Comparison of ENCODE assay signal across 16 cellular contexts in the genomic region with DNA sequence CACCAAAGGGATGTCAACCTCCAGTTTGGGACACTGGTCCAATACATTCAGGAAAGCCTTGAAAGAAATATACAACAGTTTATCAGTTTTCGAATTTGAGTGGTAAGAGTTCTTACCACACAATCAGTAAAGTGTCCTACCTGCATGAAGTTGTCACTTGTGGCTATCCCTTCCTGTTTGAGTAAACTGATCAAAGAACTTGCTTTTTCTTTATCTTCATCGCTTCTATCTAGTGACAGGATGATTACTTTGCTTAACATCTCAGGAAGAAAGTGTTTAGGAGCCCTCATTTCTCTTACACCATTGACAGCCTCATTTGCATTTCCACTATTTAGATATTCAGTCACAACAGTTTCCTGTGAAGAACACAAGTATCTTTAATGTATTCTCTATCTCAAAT. TPM values are rescaled to one million over a fixed set of nuclear protein-coding genes. Genes with fewer than 3 reads are reported as not detected.
A peak's percentile ranks its signal among the peaks of the same experiment; 100 is the strongest.
DNase-seq lines count a peak whose midpoint lies in the region; ATAC-seq, FAIRE-seq and TF ChIP-seq lines count a peak whose summit lies in the region.
"Had no signal": no experiment of that assay in that cellular context is flagged by ENCODE, and none has a peak within 500 bp of the region (broad histone marks: within the 10 kb centered on the region; RNA-seq: fewer than 3 reads in every experiment).

No MANE protein-coding gene starts in this region.

- DNase-seq in activated naive CD4-positive, alpha-beta T cell treated with anti-CD3 and anti-CD28 coated beads for 36 hours = no peak
- DNase-seq in activated naive CD4-positive, alpha-beta T cell treated with anti-CD3 and anti-CD28 coated beads, Interleukin-2, amount 50 U/mL, for 16 hours = no peak
- peak; percentile 16 for DNase-seq in NAMALWA (ENCODE audit: low spot score)
- no peak for DNase-seq in GM12878 (ENCODE audit: low read depth, low spot score)
- DNase-seq in smooth muscle cell (lab: John Stamatoyannopoulos, UW; ENCODE audit: unreplicated experiment) = no peak
- DNase-seq in left lung = no peak
- no peak for DNase-seq in HuH-7.5 (ENCODE audit: low spot score)
- DNase-seq: activated T-cell treated with anti-CD3 and anti-CD28 coated beads, Interleukin-2, amount 50 U/mL, for 1 hour; foreskin melanocyte; NCI-H345; SHP77 had no signal

- no peak overlapping the region for H3K4me3 Mint-ChIP-seq in activated naive CD4-positive, alpha-beta T cell treated with anti-CD3 and anti-CD28 coated beads for 36 hours
- H3K4me3 Mint-ChIP-seq: stimulated activated memory B cell treated with anti-CD40 and anti-IgM and Interleukin-4, amounts not matched to agents 10 μg/mL and 1 μg/mL and 100 μg/mL, for 72 hours had no signal

- H3K36me3 ChIP-seq in GM12878 (ENCODE audit: control insufficient read depth in 2 of 2, insufficient read depth in 2 of 2, low read length in 1 of 2) (peaks cover 25 to 67% of the 10 kb centered on the region in 2 experiments), smooth muscle cell (ENCODE audit: low read depth) (peaks cover 77% of the 10 kb centered on the region), left lung (peaks cover 36 to 100% of the 10 kb centered on the region in 2 donors)

- TF ChIP-seq EP300 in GM12878 (IDR thresholded peaks at IDR 0.05; ENCODE audit: borderline replicate concordance in 1 of 2, control insufficient read depth in 1 of 2, low read depth in 2 of 2, low read length in 2 of 2) = no peak

- H3K4me2 ChIP-seq in GM12878 (ENCODE audit: control insufficient read depth, insufficient read depth) = no peak overlapping the region
- H3K4me2 ChIP-seq in smooth muscle cell = no peak overlapping the region

- peak overlapping the region; percentile 81 for H3K27ac Mint-ChIP-seq in activated naive CD4-positive, alpha-beta T cell treated with anti-CD3 and anti-CD28 coated beads for 36 hours

- no peak overlapping the region for H3K4me3 ChIP-seq in GM12878
- H3K4me3 ChIP-seq in smooth muscle cell = no peak overlapping the region
- H3K4me3 ChIP-seq in left lung = no peak overlapping the region
- H3K4me3 ChIP-seq: coronary artery had no signal

- RAD21 ChIA-PET in GM12878 (lab: Charles Lee; ENCODE audit: unreplicated experiment) = interaction anchor here (1.8 to 2.9 kb wide), 2 partner anchors 8 to 9 kb away, joined by 5 to 15 read pairs; partner anchors contain the start of gene EIF4G2

- H3K27me3 Mint-ChIP-seq in activated naive CD4-positive, alpha-beta T cell treated with anti-CD3 and anti-CD28 coated beads for 36 hours (ENCODE audit: low read depth) = no peaks in the 10 kb centered on the region
- H3K27me3 Mint-ChIP-seq: stimulated activated memory B cell treated with anti-CD40 and anti-IgM and Interleukin-4, amounts not matched to agents 10 μg/mL and 1 μg/mL and 100 μg/mL, for 72 hours had no signal

- H3K9ac ChIP-seq in GM12878 (ENCODE audit: control insufficient read depth, insufficient read depth, low read length) = no peak overlapping the region
- H3K9ac ChIP-seq in smooth muscle cell (ENCODE audit: low read depth) = no peak overlapping the region

- no peak overlapping the region for H2AFZ ChIP-seq in GM12878 (ENCODE audit: control insufficient read depth, low read depth, low read length)
- H2AFZ ChIP-seq in smooth muscle cell (ENCODE audit: low read depth) = no peak overlapping the region

- H3F3A ChIP-seq in smooth muscle cell (ENCODE audit: low read depth) = peaks cover 93% of the 10 kb centered on the region

- no peak for ATAC-seq in GM12878
- ATAC-seq in left lung = no peak
- ATAC-seq in GM21576 (IDR thresholded peaks at IDR 0.05; ENCODE audit: unreplicated experiment) = no peak
- ATAC-seq: stimulated activated memory B cell treated with anti-CD40 and anti-IgM and Interleukin-4, amounts not matched to agents 10 μg/mL and 1 μg/mL and 100 μg/mL, for 72 hours had no signal

- TF ChIP-seq CTCF in GM12878 (IDR thresholded peaks at IDR 0.05 in 2 of 3, conservative IDR thresholded peaks at IDR 0.05 in 1 of 3; ENCODE audit: control insufficient read depth in 2 of 3, extremely low read depth in 1 of 3, insufficient read depth in 1 of 3, low read depth in 3 of 3, low read length in 3 of 3) (no peak), smooth muscle cell (IDR thresholded peaks at IDR 0.05; ENCODE audit: borderline replicate concordance, insufficient read depth, poor library complexity, severe bottlenecking) (no peak), left lung (IDR thresholded peaks at IDR 0.05) (no peak)

- H3K4me1 Mint-ChIP-seq in activated naive CD4-positive, alpha-beta T cell treated with anti-CD3 and anti-CD28 coated beads for 36 hours (ENCODE audit: low read depth) = peaks cover 62% of the 10 kb centered on the region

- CTCF ChIA-PET in activated naive CD4-positive, alpha-beta T cell treated with anti-CD3 and anti-CD28 coated beads for 36 hours (lab: Charles Lee) = interaction anchor here (1.2 to 2.1 kb wide), 3 partner anchors 8 to 134 kb away, joined by 3 to 8 read pairs (median 3); no protein-coding TSS in a partner anchor
- CTCF ChIA-PET in GM12878 (lab: Yijun Ruan, JAX) = interaction anchor here (1.8 to 7.0 kb wide), 3 partner anchors 8 to 30 kb away, joined by 7 to 61 read pairs (median 9); no protein-coding TSS in a partner anchor

- intact Hi-C loops in activated naive CD4-positive, alpha-beta T cell treated with anti-CD3 and anti-CD28 coated beads for 36 hours (cut with micrococcal nuclease) = no loop called here
- intact Hi-C loops in GM12878 (cut with micrococcal nuclease; ENCODE audit: unreplicated experiment) = no loop called here
- intact Hi-C loops in left lung (cut with DNase I) = loop anchor here in 1 of 2 donors (10.0 kb wide), 1 partner anchor 55 kb away; the partner anchor contains the start of gene ZBED5

- TF ChIP-seq RAD21 in GM12878 (IDR thresholded peaks at IDR 0.05; ENCODE audit: insufficient read depth, low read depth, low read length) = no peak

- H3K36me3 Mint-ChIP-seq in activated naive CD4-positive, alpha-beta T cell treated with anti-CD3 and anti-CD28 coated beads for 36 hours (ENCODE audit: low read depth) = peaks cover 68% of the 10 kb centered on the region

- H3K27ac ChIP-seq in GM12878 (ENCODE audit: control insufficient read depth, insufficient read depth) = no peak overlapping the region
- peak overlapping the region; percentile 14 for H3K27ac ChIP-seq in smooth muscle cell (ENCODE audit: low read depth)
- no peak overlapping the region for H3K27ac ChIP-seq in left lung
- H3K27ac ChIP-seq: coronary artery had no signal

- H3K4me1 ChIP-seq in GM12878 (ENCODE audit: control insufficient read depth, insufficient read depth, low read length) (no peaks in the 10 kb centered on the region), smooth muscle cell (ENCODE audit: low read depth) (no peaks in the 10 kb centered on the region), left lung (peaks cover 12 to 70% of the 10 kb centered on the region in 2 donors)

- POLR2A ChIA-PET in GM12878 (lab: Charles Lee) = no interaction called here

- WGBS in GM12878 (ENCODE audit: insufficient coverage, insufficient replicate concordance, low lambda C conversion rate, missing lambda C conversion rate) = 78% methylated on average over 2 of the region's 2 CpGs
- 96% methylated on average over 2 of the region's 2 CpGs for WGBS in smooth muscle cell (ENCODE audit: low lambda C conversion rate)

- H3K79me2 ChIP-seq in GM12878 (ENCODE audit: control insufficient read depth, insufficient read depth, low read length) (peaks cover 14% of the 10 kb centered on the region), smooth muscle cell (ENCODE audit: low read depth) (peaks cover 43% of the 10 kb centered on the region)

- FAIRE-seq in GM12878 (lab: Jason Lieb, UNC) = no peak
- FAIRE-seq: astrocyte, H1 had no signal

- H4K20me1 ChIP-seq in GM12878 (ENCODE audit: control insufficient read depth, insufficient read depth) (no peaks in the 10 kb centered on the region), smooth muscle cell (ENCODE audit: low read depth) (peaks cover 96% of the 10 kb centered on the region)

- SMC1A ChIA-PET in GM12878 (lab: Charles Lee; ENCODE audit: uncharacterized antibody, unreplicated experiment) = interaction anchor here (1.0 to 2.6 kb wide), 2 partner anchors 9 to 10 kb away, joined by 3 to 6 read pairs; no protein-coding TSS in a partner anchor

- no peak for TF ChIP-seq POLR2A in GM12878 (IDR thresholded peaks at IDR 0.05; ENCODE audit: low read depth, low read length)

- H3K27me3 ChIP-seq in GM12878 (replicated peaks in 1 of 2; ENCODE audit: control insufficient read depth in 2 of 2, insufficient read depth in 2 of 2, low read length in 1 of 2) = no peaks in the 10 kb centered on the region
- H3K27me3 ChIP-seq in smooth muscle cell (ENCODE audit: low read depth) = no peaks in the 10 kb centered on the region
- no peaks in the 10 kb centered on the region for H3K27me3 ChIP-seq in left lung

- H3K9me3 Mint-ChIP-seq in activated naive CD4-positive, alpha-beta T cell treated with anti-CD3 and anti-CD28 coated beads for 36 hours = no peaks in the 10 kb centered on the region
- H3K9me3 Mint-ChIP-seq: stimulated activated memory B cell treated with anti-CD40 and anti-IgM and Interleukin-4, amounts not matched to agents 10 μg/mL and 1 μg/mL and 100 μg/mL, for 72 hours had no signal

- H3K9me3 ChIP-seq in GM12878 (replicated peaks; ENCODE audit: control insufficient read depth, insufficient read depth, low read length) (no peaks in the 10 kb centered on the region), smooth muscle cell (replicated peaks; ENCODE audit: low read depth) (no peaks in the 10 kb centered on the region), left lung (no peaks in the 10 kb centered on the region)

- BruUV-seq in GM12878 (replicated peaks; lab: Mats Ljungman, UMichigan) = TSS peak; percentile 32

- in situ Hi-C loops in GM12878 (cut with MboI) = no loop called here

RNA-seq across cellular contexts. Expression of gene EIF4G2, which starts 8.4 kb away (rescaled TPM):
- total RNA-seq in activated naive CD4-positive, alpha-beta T cell treated with anti-CD3 and anti-CD28 coated beads for 36 hours = 100 to 1,000 TPM; 640 to 734 TPM
- 381 and 400 TPM in 2 replicates for total RNA-seq in GM12878 (2013; cell fraction: nucleolus; rRNA removed)
- total RNA-seq in GM12878 (2014; rRNA removed) (882 and 914 TPM in 2 replicates), GM12878 (2014; rRNA removed; fragmentation: Illumina TruSeq; extraction: Trizol) (587 and 614 TPM in 2 replicates), GM12878 (2021) (833 and 857 TPM in 2 replicates), smooth muscle cell (1,014 and 1,033 TPM in 2 replicates), left lung (1,000 to 10,000 TPM in 1 of 2 donors, 100 to 1,000 TPM in 1; 852 to 1,027 TPM)
- polyA plus RNA-seq in GM12878 (2011; ENCODE audit: low read depth) = 305 TPM
- polyA plus RNA-seq in GM12878 (2011; rRNA removed) (539 and 746 TPM in 2 replicates), GM12878 (2014; fragmentation: Illumina TruSeq; extraction: Trizol) (813 and 914 TPM in 2 replicates), GM12878 (2014; fragmentation: Nextera tagmentation; extraction: Ambion mirVana) (100 to 1,000 TPM; 210 to 317 TPM), GM12878 (2014; rRNA removed) (395 and 419 TPM in 2 replicates), GM12878 (2016; fragmentation: Nextera tagmentation; extraction: Ambion mirVana) (1,000 to 10,000 TPM; 1,072 to 1,104 TPM), smooth muscle cell (658 and 666 TPM in 2 replicates)
- polyA plus RNA-seq in GM12878 (2011; cell fraction: cytosol; rRNA removed) = 257 and 279 TPM in 2 replicates
- 430 and 448 TPM in 2 replicates for polyA plus RNA-seq in GM12878 (2011; cell fraction: nucleus; rRNA removed)
- 329 and 416 TPM in 2 replicates for polyA plus RNA-seq in GM12878 (2012)
- 464 and 599 TPM in 2 replicates for polyA minus RNA-seq in GM12878 (2011; rRNA and poly(A)+ RNA removed)
- polyA minus RNA-seq in GM12878 (2011; cell fraction: cytosol; rRNA and poly(A)+ RNA removed) = 431 and 495 TPM in 2 replicates
- polyA minus RNA-seq in GM12878 (2011; cell fraction: nucleus; rRNA and poly(A)+ RNA removed) = 238 and 372 TPM in 2 replicates

RNA-seq across cellular contexts. Expression of gene CTR9, which starts 49.2 kb away (rescaled TPM):
- total RNA-seq in activated naive CD4-positive, alpha-beta T cell treated with anti-CD3 and anti-CD28 coated beads for 36 hours = 10 to 100 TPM; 28.7 to 29.7 TPM
- 37.2 and 44.3 TPM in 2 replicates for total RNA-seq in GM12878 (2013; cell fraction: nucleolus; rRNA removed)
- total RNA-seq in GM12878 (2014; rRNA removed) = 23.9 and 28.7 TPM in 2 replicates
- total RNA-seq in GM12878 (2014; rRNA removed; fragmentation: Illumina TruSeq; extraction: Trizol) = 28.9 and 33.1 TPM in 2 replicates
- 40.4 and 43.2 TPM in 2 replicates for total RNA-seq in GM12878 (2021)
- polyA plus RNA-seq in GM12878 (2011; ENCODE audit: low read depth) = 19.6 TPM
- 20.5 and 29.0 TPM in 2 replicates for polyA plus RNA-seq in GM12878 (2011; rRNA removed)
- polyA plus RNA-seq in GM12878 (2011; cell fraction: cytosol; rRNA removed) = 14.0 and 14.5 TPM in 2 replicates
- polyA plus RNA-seq in GM12878 (2011; cell fraction: nucleus; rRNA removed) = 14.5 and 23.3 TPM in 2 replicates
- polyA plus RNA-seq in GM12878 (2012) = 20.5 and 24.2 TPM in 2 replicates
- 50.0 and 50.3 TPM in 2 replicates for polyA plus RNA-seq in GM12878 (2014; fragmentation: Illumina TruSeq; extraction: Trizol)
- 10 to 100 TPM; 13.9 to 24.3 TPM for polyA plus RNA-seq in GM12878 (2014; fragmentation: Nextera tagmentation; extraction: Ambion mirVana)
- 24.0 and 24.6 TPM in 2 replicates for polyA plus RNA-seq in GM12878 (2014; rRNA removed)
- polyA plus RNA-seq in GM12878 (2016; fragmentation: Nextera tagmentation; extraction: Ambion mirVana) = 10 to 100 TPM; 53.0 to 54.9 TPM
- polyA minus RNA-seq in GM12878 (2011; rRNA and poly(A)+ RNA removed) = 14.5 and 29.4 TPM in 2 replicates
- 11.1 and 13.5 TPM in 2 replicates for polyA minus RNA-seq in GM12878 (2011; cell fraction: cytosol; rRNA and poly(A)+ RNA removed)
- polyA minus RNA-seq in GM12878 (2011; cell fraction: nucleus; rRNA and poly(A)+ RNA removed) = 9.3 and 13.8 TPM in 2 replicates
- total RNA-seq in smooth muscle cell = 27.5 and 29.3 TPM in 2 replicates
- polyA plus RNA-seq in smooth muscle cell = 25.1 and 28.4 TPM in 2 replicates
- total RNA-seq in left lung = 10 to 100 TPM; 33.8 to 38.4 TPM

RNA-seq across cellular contexts. Expression of gene ZBED5, which starts 57.6 kb away (rescaled TPM):
- total RNA-seq in activated naive CD4-positive, alpha-beta T cell treated with anti-CD3 and anti-CD28 coated beads for 36 hours = 10 to 100 TPM; 50.4 to 52.4 TPM
- 77.1 and 90.7 TPM in 2 replicates for total RNA-seq in GM12878 (2013; cell fraction: nucleolus; rRNA removed)
- 35.0 and 35.8 TPM in 2 replicates for total RNA-seq in GM12878 (2014; rRNA removed)
- 35.3 and 35.9 TPM in 2 replicates for total RNA-seq in GM12878 (2014; rRNA removed; fragmentation: Illumina TruSeq; extraction: Trizol)
- 42.2 and 42.8 TPM in 2 replicates for total RNA-seq in GM12878 (2021)
- polyA plus RNA-seq in GM12878 (2011; ENCODE audit: low read depth) = 13.7 TPM
- 86.8 and 113 TPM in 2 replicates for polyA plus RNA-seq in GM12878 (2011; rRNA removed)
- 28.1 and 37.7 TPM in 2 replicates for polyA plus RNA-seq in GM12878 (2011; cell fraction: cytosol; rRNA removed)
- 57.0 and 82.2 TPM in 2 replicates for polyA plus RNA-seq in GM12878 (2011; cell fraction: nucleus; rRNA removed)
- polyA plus RNA-seq in GM12878 (2012) = 18.9 and 25.7 TPM in 2 replicates
- polyA plus RNA-seq in GM12878 (2014; fragmentation: Illumina TruSeq; extraction: Trizol) = 39.3 and 51.6 TPM in 2 replicates
- polyA plus RNA-seq in GM12878 (2014; fragmentation: Nextera tagmentation; extraction: Ambion mirVana) = 10 to 100 TPM; 27.3 to 29.4 TPM
- 27.4 and 34.4 TPM in 2 replicates for polyA plus RNA-seq in GM12878 (2014; rRNA removed)
- polyA plus RNA-seq in GM12878 (2016; fragmentation: Nextera tagmentation; extraction: Ambion mirVana) = 10 to 100 TPM; 40.2 to 45.8 TPM
- polyA minus RNA-seq in GM12878 (2011; rRNA and poly(A)+ RNA removed) = 69.0 and 135 TPM in 2 replicates
- 23.0 TPM in 2 replicates for polyA minus RNA-seq in GM12878 (2011; cell fraction: cytosol; rRNA and poly(A)+ RNA removed)
- 55.5 and 76.3 TPM in 2 replicates for polyA minus RNA-seq in GM12878 (2011; cell fraction: nucleus; rRNA and poly(A)+ RNA removed)
- total RNA-seq in smooth muscle cell = 30.6 and 42.7 TPM in 2 replicates
- polyA plus RNA-seq in smooth muscle cell = 22.6 and 26.0 TPM in 2 replicates
- 10 to 100 TPM; 37.4 to 41.5 TPM for total RNA-seq in left lung
